ENCODE assay signal across 11 cellular contexts in the genomic region with DNA sequence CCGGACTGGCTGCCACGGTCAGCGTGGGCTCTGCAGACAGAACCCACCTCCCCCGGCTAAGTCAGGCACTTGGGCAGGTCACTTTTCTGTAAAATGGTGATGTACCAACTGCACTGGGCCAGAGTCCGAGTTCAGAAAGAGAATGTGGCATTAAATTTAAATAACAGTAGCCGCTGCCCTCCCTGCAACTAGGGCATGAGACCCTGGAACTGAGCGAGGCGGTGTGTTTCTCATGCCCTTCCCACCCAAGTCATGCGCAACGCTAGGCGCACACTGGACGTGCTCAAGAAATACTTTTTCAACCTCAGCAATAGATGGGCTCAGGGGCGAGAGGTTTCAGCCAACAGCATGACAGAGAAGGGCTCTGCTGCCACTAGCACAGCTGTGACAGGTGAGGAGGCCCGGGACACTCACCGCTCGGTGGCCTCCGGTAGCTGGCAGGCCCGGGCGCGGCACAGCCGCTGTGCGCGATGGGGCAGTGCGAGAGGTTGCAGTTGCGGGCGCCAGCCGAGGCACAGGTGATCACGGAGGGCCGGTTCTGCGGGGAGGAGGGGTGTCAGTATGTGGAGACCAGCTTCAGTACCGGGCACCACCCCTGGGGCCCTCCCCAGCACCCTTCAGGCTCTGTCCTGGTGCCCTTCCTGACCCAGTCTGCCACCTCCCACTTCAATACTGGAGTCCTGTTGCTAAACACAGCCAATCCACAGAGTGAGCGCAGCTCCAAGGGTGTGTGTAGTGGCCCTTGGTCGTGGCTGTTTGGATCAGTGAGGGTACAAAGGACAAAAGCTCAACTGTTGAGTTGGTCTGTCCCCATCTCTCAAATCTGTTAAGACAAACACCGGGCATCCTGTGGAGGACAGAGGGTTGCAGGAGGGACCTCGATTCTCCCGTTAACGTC.
DNase-seq lines count a peak whose midpoint lies in the region; ATAC-seq and TF ChIP-seq lines count a peak whose summit lies in the region.
"Had no signal": no experiment of that assay in that cellular context is flagged by ENCODE, and none has a peak within 500 bp of the region (broad histone marks: within the 10 kb centered on the region; RNA-seq: fewer than 3 reads in every experiment).

No MANE protein-coding gene starts in this region.

- no peaks in the 10 kb centered on the region for H3K27me3 ChIP-seq in HCT116 (ENCODE audit: insufficient read depth, low read length)
- no peaks in the 10 kb centered on the region for H3K27me3 ChIP-seq in layer of hippocampus (ENCODE audit: control insufficient read depth, insufficient read depth, low read length)
- H3K27me3 ChIP-seq in smooth muscle cell (ENCODE audit: low read depth), result no peaks in the 10 kb centered on the region

- H3K9ac ChIP-seq in HCT116 (ENCODE audit: low read length), result no peak overlapping the region
- H3K9ac ChIP-seq in smooth muscle cell (ENCODE audit: low read depth), result no peak overlapping the region

- H3F3A ChIP-seq in smooth muscle cell (ENCODE audit: low read depth), result peaks cover 50% of the 10 kb centered on the region

- no peak for TF ChIP-seq POLR2A in HCT116 (IDR thresholded peaks at IDR 0.05; ENCODE audit: borderline replicate concordance, extremely low read depth, insufficient read depth, insufficient read length)

- no peaks in the 10 kb centered on the region for H3K9me2 ChIP-seq in HCT116 (ENCODE audit: insufficient read depth)

- no peak for TF ChIP-seq CTCF in HCT116 (IDR thresholded peaks at IDR 0.05 in 2 of 3, conservative IDR thresholded peaks at IDR 0.05 in 1 of 3; ENCODE audit: borderline replicate concordance in 1 of 3, insufficient read depth in 1 of 3, low read depth in 2 of 3, low read length in 2 of 3)
- TF ChIP-seq CTCF in smooth muscle cell (IDR thresholded peaks at IDR 0.05; ENCODE audit: borderline replicate concordance, insufficient read depth, poor library complexity, severe bottlenecking), result no peak

- H3K4me1 ChIP-seq in HCT116 (ENCODE audit: control insufficient read depth in 1 of 2, insufficient read depth in 2 of 2, low read length in 2 of 2), result no peaks in the 10 kb centered on the region; a peak in 1 of 4 replicates
- peaks cover 17% of the 10 kb centered on the region for H3K4me1 ChIP-seq in smooth muscle cell (ENCODE audit: low read depth)

- WGBS in smooth muscle cell (ENCODE audit: low lambda C conversion rate), result 94% methylated on average over 37 of the region's 37 CpGs

- H3K4me3 ChIP-seq in HCT116 (replicated peaks in 1 of 2; ENCODE audit: low read depth in 1 of 2, low read length in 2 of 2) (no peak overlapping the region), smooth muscle cell (no peak overlapping the region)

- H2AFZ ChIP-seq in HCT116 (ENCODE audit: low read depth, low read length, poor library complexity, severe bottlenecking), result no peak overlapping the region
- no peak overlapping the region for H2AFZ ChIP-seq in smooth muscle cell (ENCODE audit: low read depth)

- DNase-seq in HCT116 (ENCODE audit: low read depth, low spot score) (no peak), caudate nucleus (lab: John Stamatoyannopoulos, UW) (peak in 1 of 61 donors; percentile 20), smooth muscle cell (lab: John Stamatoyannopoulos, UW; ENCODE audit: unreplicated experiment) (no peak), HPDE6-E6E7 (ENCODE audit: extremely low spot score) (no peak), ecto neural progenitor cell (ENCODE audit: low spot score) (no peak)
- DNase-seq in stimulated activated CD8-positive, alpha-beta memory T cell treated with anti-CD3 and anti-CD28 coated beads, Interleukin-4, amount 100 ng/mL, for 48 hours, result no peak
- DNase-seq: activated naive CD4-positive, alpha-beta T cell; NCI-H446; SIG-M5 had no signal

- intact Hi-C loops in HCT116 (cut with micrococcal nuclease), result no loop called here

- no TSS peak for BruUV-seq in HCT116 (replicated peaks; lab: Mats Ljungman, UMichigan)

- H3K4me2 ChIP-seq in HCT116 (ENCODE audit: low read length) (no peak overlapping the region), smooth muscle cell (no peak overlapping the region)

- H3K79me2 ChIP-seq in HCT116 (ENCODE audit: insufficient read depth, low read length) (0 out of 2 replicates have a peak, but pooled peaks cover 3% of the 10 kb centered on the region), smooth muscle cell (ENCODE audit: low read depth) (peaks cover 71% of the 10 kb centered on the region)

- no peak for TF ChIP-seq RAD21 in HCT116 (IDR thresholded peaks at IDR 0.05; ENCODE audit: low read depth)

- H4K20me1 ChIP-seq in HCT116 (ENCODE audit: insufficient read depth), result peaks cover 7% of the 10 kb centered on the region; the same call in 1 of the 2 replicates
- peaks cover 86% of the 10 kb centered on the region for H4K20me1 ChIP-seq in smooth muscle cell (ENCODE audit: low read depth)

- POLR2A ChIA-PET in HCT116 (lab: Charles Lee), result no interaction called here

- H3K9me3 ChIP-seq in HCT116 (ENCODE audit: control insufficient read depth in 1 of 2, insufficient read depth in 1 of 2, low read depth in 1 of 2, low read length in 2 of 2) (no peaks in the 10 kb centered on the region), smooth muscle cell (replicated peaks; ENCODE audit: low read depth) (no peaks in the 10 kb centered on the region)

- H3K36me3 ChIP-seq in HCT116 (ENCODE audit: control insufficient read depth in 1 of 2, insufficient read depth in 2 of 2, low read length in 2 of 2) (no peaks in the 10 kb centered on the region; a peak in 1 of 4 replicates), smooth muscle cell (ENCODE audit: low read depth) (no peaks in the 10 kb centered on the region)

- H3K27ac ChIP-seq in HCT116 (ENCODE audit: low read depth, low read length) (no peak overlapping the region), caudate nucleus (ENCODE audit: low read depth, low read length) (peak overlapping the region; percentile 31), layer of hippocampus (ENCODE audit: low read depth, low read length) (peak overlapping the region; percentile 24), smooth muscle cell (ENCODE audit: low read depth) (peak overlapping the region; percentile 92)

- CTCF ChIA-PET in HCT116 (lab: Charles Lee), result no interaction called here

- ATAC-seq in HCT116 (0 out of 2 replicates have a peak, but pooled peaks have one; percentile 8), HG02885 (IDR thresholded peaks at IDR 0.05; ENCODE audit: poor library complexity, unreplicated experiment) (no peak)

- RAD21 ChIA-PET in HCT116 (lab: Charles Lee; ENCODE audit: low non-redundant PET in 1 of 2, low total read pairs in 2 of 2, uncharacterized antibody in 2 of 2, unreplicated experiment in 2 of 2), result no interaction called here

TF ChIP-seq in HCT116, 20 proteins besides CTCF, POLR2A, EP300 and RAD21:
- TF ChIP-seq EZH2 (IDR thresholded peaks at IDR 0.05) (no peak), EZH2phosphoT487 (IDR thresholded peaks at IDR 0.05; ENCODE audit: borderline replicate concordance) (no peak)
- TF ChIP-seq, protein P1, sequence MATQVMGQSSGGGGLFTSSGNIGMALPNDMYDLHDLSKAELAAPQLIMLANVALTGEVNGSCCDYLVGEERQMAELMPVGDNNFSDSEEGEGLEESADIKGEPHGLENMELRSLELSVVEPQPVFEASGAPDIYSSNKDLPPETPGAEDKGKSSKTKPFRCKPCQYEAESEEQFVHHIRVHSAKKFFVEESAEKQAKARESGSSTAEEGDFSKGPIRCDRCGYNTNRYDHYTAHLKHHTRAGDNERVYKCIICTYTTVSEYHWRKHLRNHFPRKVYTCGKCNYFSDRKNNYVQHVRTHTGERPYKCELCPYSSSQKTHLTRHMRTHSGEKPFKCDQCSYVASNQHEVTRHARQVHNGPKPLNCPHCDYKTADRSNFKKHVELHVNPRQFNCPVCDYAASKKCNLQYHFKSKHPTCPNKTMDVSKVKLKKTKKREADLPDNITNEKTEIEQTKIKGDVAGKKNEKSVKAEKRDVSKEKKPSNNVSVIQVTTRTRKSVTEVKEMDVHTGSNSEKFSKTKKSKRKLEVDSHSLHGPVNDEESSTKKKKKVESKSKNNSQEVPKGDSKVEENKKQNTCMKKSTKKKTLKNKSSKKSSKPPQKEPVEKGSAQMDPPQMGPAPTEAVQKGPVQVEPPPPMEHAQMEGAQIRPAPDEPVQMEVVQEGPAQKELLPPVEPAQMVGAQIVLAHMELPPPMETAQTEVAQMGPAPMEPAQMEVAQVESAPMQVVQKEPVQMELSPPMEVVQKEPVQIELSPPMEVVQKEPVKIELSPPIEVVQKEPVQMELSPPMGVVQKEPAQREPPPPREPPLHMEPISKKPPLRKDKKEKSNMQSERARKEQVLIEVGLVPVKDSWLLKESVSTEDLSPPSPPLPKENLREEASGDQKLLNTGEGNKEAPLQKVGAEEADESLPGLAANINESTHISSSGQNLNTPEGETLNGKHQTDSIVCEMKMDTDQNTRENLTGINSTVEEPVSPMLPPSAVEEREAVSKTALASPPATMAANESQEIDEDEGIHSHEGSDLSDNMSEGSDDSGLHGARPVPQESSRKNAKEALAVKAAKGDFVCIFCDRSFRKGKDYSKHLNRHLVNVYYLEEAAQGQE (IDR thresholded peaks at IDR 0.05; ENCODE audit: low read depth), result no peak
TF ChIP-seq in HCT116: peak in this region for 0.
